ENCODE assay signal across 13 cellular contexts in genomic region chr15:80445300-80446041, GRCh38. TPM values are rescaled to one million over a fixed set of nuclear protein-coding genes. Genes with fewer than 3 reads are reported as not detected.
"Had no signal": no experiment of that assay in that cellular context is flagged by ENCODE, and none has a peak within 500 bp of the region (broad histone marks: within the 10 kb centered on the region; RNA-seq: fewer than 3 reads in every experiment).

No MANE protein-coding gene starts in this region.

- H3K27ac ChIP-seq: brain microvascular endothelial cell, esophagus muscularis mucosa, psoas muscle, stomach had no signal

- ATAC-seq: activated T-helper 17 cell treated with anti-CD3 and anti-CD28 coated beads, Interleukin-2, amount 50 U/mL, for 72 hours; left colon; psoas muscle had no signal

- DNase-seq: activated CD4-positive, alpha-beta T cell treated with anti-CD3 and anti-CD28 coated beads, Interleukin-2, amount 10 ng/mL, durations not matched to agents 7 days and 5 days; activated naive CD4-positive, alpha-beta T cell treated with anti-CD3 and anti-CD28 coated beads, Interleukin-2, amount 10 ng/mL, durations not matched to agents 7 days and 5 days; activated T-cell treated with anti-CD3 and anti-CD28 coated beads for 4 hours; brain microvascular endothelial cell; immature natural killer cell; left colon; psoas muscle; stimulated activated CD4-positive, alpha-beta T cell treated with anti-CD3 and anti-CD28 coated beads, Interleukin-12 subunit alpha, Interleukin-12 subunit beta, amount 100 ng/mL, for 4 hours; stimulated activated CD8-positive, alpha-beta memory T cell treated with anti-CD3 and anti-CD28 coated beads, Interleukin-4, amount 100 ng/mL, for 48 hours; stomach had no signal

RNA-seq across cellular contexts. Expression of gene ARNT2, which starts 41.3 kb away (rescaled TPM):
- total RNA-seq: activated CD4-positive, alpha-beta T cell treated with anti-CD3 and anti-CD28 coated beads, Interleukin-2, amount 10 ng/mL, durations not matched to agents 7 days and 5 days; activated CD8-positive, alpha-beta memory T cell treated with anti-CD3 and anti-CD28 coated beads for 36 hours had no signal
